ENCODE assay signal across 16 cellular contexts in genomic region chr9:115494958-115495690, GRCh38.
DNase-seq lines count a peak whose midpoint lies in the region; ATAC-seq, FAIRE-seq and TF ChIP-seq lines count a peak whose summit lies in the region.
"Had no signal": no experiment of that assay in that cellular context is flagged by ENCODE, and none has a peak within 500 bp of the region (broad histone marks: within the 10 kb centered on the region; RNA-seq: fewer than 3 reads in every experiment).

No MANE protein-coding gene starts in this region.

- no peaks in the 10 kb centered on the region for H3K9me3 ChIP-seq in small intestine (ENCODE audit: control insufficient read depth, low read depth)
- H3K9me3 ChIP-seq: esophagus squamous epithelium had no signal

- H3K4me3 ChIP-seq in fibroblast of villous mesenchyme (ENCODE audit: low read depth, low read length) (no peak overlapping the region), small intestine (ENCODE audit: low read depth in 1 of 2, low read length in 2 of 2) (no peak overlapping the region)
- H3K4me3 ChIP-seq: dorsolateral prefrontal cortex, esophagus squamous epithelium had no signal

- no peaks in the 10 kb centered on the region for H3K4me1 ChIP-seq in small intestine (ENCODE audit: control insufficient read depth in 2 of 2, insufficient read depth in 1 of 2, low read depth in 1 of 2, low read length in 1 of 2)

- no peak for ATAC-seq in HG03039 (IDR thresholded peaks at IDR 0.05; ENCODE audit: unreplicated experiment)
- ATAC-seq: CD8-positive, alpha-beta T cell had no signal

- H3K27ac ChIP-seq in small intestine (ENCODE audit: low read depth in 1 of 2, low read length in 1 of 2): no peak overlapping the region
- H3K27ac ChIP-seq: dorsolateral prefrontal cortex, esophagus squamous epithelium had no signal

- DNase-seq in NCI-H1417 (lab: John Stamatoyannopoulos, UW) (peak in 2 of 3 experiments; percentile 2 to 28), NCI-H1417 treated with DMSO at 0.1 percent for 48 hours (lab: John Stamatoyannopoulos, UW) (no peak), NCI-H774 (lab: John Stamatoyannopoulos, UW) (peak; percentile 19), fibroblast of villous mesenchyme (ENCODE audit: low read depth) (peak; percentile 78), small intestine (peak; percentile 45), putamen (ENCODE audit: low spot score) (no peak), AG20443 (ENCODE audit: low spot score) (no peak)
- DNase-seq: activated gamma-delta T cell; CD8-positive, alpha-beta T cell; dorsolateral prefrontal cortex; esophagus squamous epithelium; HFFc6; naive B cell; NCI-H2081 had no signal

- no peak for TF ChIP-seq CTCF in fibroblast of villous mesenchyme (IDR thresholded peaks at IDR 0.05; ENCODE audit: insufficient read depth, low read depth, low read length)

- no peaks in the 10 kb centered on the region for H3K27me3 ChIP-seq in small intestine (ENCODE audit: control insufficient read depth in 2 of 2, insufficient read depth in 2 of 2, low read length in 2 of 2)
- H3K27me3 ChIP-seq: esophagus squamous epithelium had no signal

- WGBS in small intestine, 3 donors: 4 to 22% (median 8%) methylated on average over 7 of the region's 7 CpGs

- no peaks in the 10 kb centered on the region for H3K36me3 ChIP-seq in small intestine (ENCODE audit: control insufficient read depth in 2 of 2, insufficient read depth in 2 of 2, low read length in 2 of 2)
- H3K36me3 ChIP-seq: esophagus squamous epithelium had no signal

- FAIRE-seq in small intestine (lab: Jason Lieb, UNC): no peak
- FAIRE-seq: A204.1 had no signal

Comparison
In these comparisons a context has a peak if more than half of its experiments do, and no peak if none do; other contexts are left out.
1. DNase-seq: peak in NCI-H1417 (2 of 3), NCI-H774 (single experiment), fibroblast of villous mesenchyme (single experiment) and small intestine (single experiment); none in NCI-H1417 treated with DMSO at 0.1 percent for 48 hours (single experiment), putamen (single experiment) and AG20443 (single experiment).